In the genomic region with DNA sequence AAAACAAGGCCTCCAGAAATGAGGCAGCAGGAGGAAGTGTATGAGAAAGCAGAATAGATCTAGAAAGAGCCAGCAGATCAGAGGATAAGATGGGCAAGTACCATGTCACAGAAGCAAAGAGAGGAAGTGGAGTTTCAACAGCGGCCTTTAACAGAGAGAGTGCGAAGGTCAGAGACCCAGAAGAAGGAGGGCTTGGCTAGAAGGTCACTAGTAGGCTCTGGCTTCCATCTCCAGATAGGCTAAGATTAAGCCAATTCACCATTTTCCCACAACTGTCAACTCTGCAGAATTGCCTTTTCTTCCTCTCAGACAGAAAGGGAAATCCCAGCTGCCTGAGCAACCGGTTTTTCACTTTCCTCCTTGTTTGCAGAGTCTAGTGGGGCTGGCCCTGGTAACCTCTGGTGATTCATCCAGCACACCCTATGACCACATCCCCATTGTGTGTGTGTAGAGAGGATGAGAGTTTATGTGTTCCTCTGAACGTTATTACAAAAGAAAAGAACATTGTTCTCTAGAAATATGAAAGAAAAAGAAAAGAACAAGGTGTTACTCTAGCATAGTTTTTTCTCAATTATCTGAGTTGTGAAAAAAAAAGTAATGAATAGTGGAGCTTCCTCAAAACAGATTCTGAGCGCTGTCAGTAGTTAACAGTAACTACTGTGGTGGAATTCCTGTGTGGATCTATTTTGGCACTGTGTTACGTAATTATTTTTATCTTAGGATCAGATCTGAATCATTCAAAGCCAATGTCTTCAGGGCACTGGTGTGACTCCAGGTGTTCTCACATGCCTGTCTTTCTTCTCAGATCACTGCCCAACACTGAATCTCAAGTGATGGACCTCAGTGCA, we compare ENCODE assay signal across 8 cellular contexts.
DNase-seq lines count a peak whose midpoint lies in the region; ATAC-seq and TF ChIP-seq lines count a peak whose summit lies in the region.

No MANE protein-coding gene starts in this region.

- H3K4me1 Mint-ChIP-seq in activated naive CD8-positive, alpha-beta T cell treated with anti-CD3 and anti-CD28 coated beads, Interleukin-2, amount 10 ng/mL, durations not matched to agents 7 days and 5 days = peaks cover 33% of the 10 kb centered on the region

- peaks cover 2% of the 10 kb centered on the region for H3K36me3 Mint-ChIP-seq in activated naive CD8-positive, alpha-beta T cell treated with anti-CD3 and anti-CD28 coated beads, Interleukin-2, amount 10 ng/mL, durations not matched to agents 7 days and 5 days

- peak overlapping the region; percentile 88 for H3K27ac Mint-ChIP-seq in activated naive CD8-positive, alpha-beta T cell treated with anti-CD3 and anti-CD28 coated beads, Interleukin-2, amount 10 ng/mL, durations not matched to agents 7 days and 5 days

- ATAC-seq in HG03097 (IDR thresholded peaks at IDR 0.05; ENCODE audit: low FRiP score, unreplicated experiment) = peak; percentile 99
- ATAC-seq in activated naive CD8-positive, alpha-beta T cell treated with anti-CD3 and anti-CD28 coated beads, Interleukin-2, amount 10 ng/mL, durations not matched to agents 7 days and 5 days (ENCODE audit: low read depth) = peak; percentile 99

- H3K27ac ChIP-seq in RWPE1 = peak overlapping the region; percentile 78

- H3K4me3 Mint-ChIP-seq in activated naive CD8-positive, alpha-beta T cell treated with anti-CD3 and anti-CD28 coated beads, Interleukin-2, amount 10 ng/mL, durations not matched to agents 7 days and 5 days = peak overlapping the region; percentile 43

- peak; percentile 68 for DNase-seq in NK-92 treated with Interleukin-12 subunit alpha and Interleukin-12 subunit beta, amount 100 ng/mL, for 24 hours (lab: John Stamatoyannopoulos, UW)
- DNase-seq in NK-92 (lab: John Stamatoyannopoulos, UW; ENCODE audit: unreplicated experiment) = no peak
- peak; percentile 95 for DNase-seq in RWPE1 (ENCODE audit: low spot score)
- peak; percentile 51 for DNase-seq in activated naive CD8-positive, alpha-beta T cell treated with anti-CD3 and anti-CD28 coated beads, Interleukin-2, amount 10 ng/mL, durations not matched to agents 7 days and 5 days
- peak; percentile 32 for DNase-seq in iPS-NIHi11 (ENCODE audit: low spot score)
- peak; percentile 41 to 61 for DNase-seq in stimulated activated CD4-positive, alpha-beta T cell treated with anti-CD3 and anti-CD28 coated beads, Interleukin-12 subunit alpha, Interleukin-12 subunit beta, amount 100 ng/mL, for 24 hours (ENCODE audit: low read depth in 2 of 2)
- no peak for DNase-seq in D341Med (ENCODE audit: low spot score)

- H3K9me3 Mint-ChIP-seq in activated naive CD8-positive, alpha-beta T cell treated with anti-CD3 and anti-CD28 coated beads, Interleukin-2, amount 10 ng/mL, durations not matched to agents 7 days and 5 days = peaks cover 2% of the 10 kb centered on the region

- POLR2A ChIA-PET in RWPE1 (lab: Yijun Ruan, JAX; ENCODE audit: low non-redundant PET) = no interaction called here
- POLR2A ChIA-PET in activated naive CD8-positive, alpha-beta T cell treated with anti-CD3 and anti-CD28 coated beads, Interleukin-2, amount 10 ng/mL, durations not matched to agents 7 days and 5 days (lab: Charles Lee) = interaction anchor here (1.2 to 1.3 kb wide), 2 partner anchors 218 to 220 kb away, joined by 5 to 6 read pairs; a partner anchor contains a TSS

- no peaks in the 10 kb centered on the region for H3K27me3 Mint-ChIP-seq in activated naive CD8-positive, alpha-beta T cell treated with anti-CD3 and anti-CD28 coated beads, Interleukin-2, amount 10 ng/mL, durations not matched to agents 7 days and 5 days

- TF ChIP-seq CTCF in RWPE1 (conservative IDR thresholded peaks at IDR 0.05; ENCODE audit: low read depth) = no peak

- CTCF ChIA-PET in RWPE1 (lab: Yijun Ruan, JAX) = no interaction called here

Comparison
In these comparisons a context has a peak if more than half of its experiments do, and no peak if none do; other contexts are left out.
1. DNase-seq: peak in NK-92 treated with Interleukin-12 subunit alpha and Interleukin-12 subunit beta, amount 100 ng/mL, for 24 hours (single experiment), RWPE1 (single experiment), activated naive CD8-positive, alpha-beta T cell treated with anti-CD3 and anti-CD28 coated beads, Interleukin-2, amount 10 ng/mL, durations not matched to agents 7 days and 5 days (single experiment), iPS-NIHi11 (single experiment) and stimulated activated CD4-positive, alpha-beta T cell treated with anti-CD3 and anti-CD28 coated beads, Interleukin-12 subunit alpha, Interleukin-12 subunit beta, amount 100 ng/mL, for 24 hours (2 of 2); none in NK-92 (single experiment) and D341Med (single experiment).